ENCODE assay signal across 9 cellular contexts in the genomic region with DNA sequence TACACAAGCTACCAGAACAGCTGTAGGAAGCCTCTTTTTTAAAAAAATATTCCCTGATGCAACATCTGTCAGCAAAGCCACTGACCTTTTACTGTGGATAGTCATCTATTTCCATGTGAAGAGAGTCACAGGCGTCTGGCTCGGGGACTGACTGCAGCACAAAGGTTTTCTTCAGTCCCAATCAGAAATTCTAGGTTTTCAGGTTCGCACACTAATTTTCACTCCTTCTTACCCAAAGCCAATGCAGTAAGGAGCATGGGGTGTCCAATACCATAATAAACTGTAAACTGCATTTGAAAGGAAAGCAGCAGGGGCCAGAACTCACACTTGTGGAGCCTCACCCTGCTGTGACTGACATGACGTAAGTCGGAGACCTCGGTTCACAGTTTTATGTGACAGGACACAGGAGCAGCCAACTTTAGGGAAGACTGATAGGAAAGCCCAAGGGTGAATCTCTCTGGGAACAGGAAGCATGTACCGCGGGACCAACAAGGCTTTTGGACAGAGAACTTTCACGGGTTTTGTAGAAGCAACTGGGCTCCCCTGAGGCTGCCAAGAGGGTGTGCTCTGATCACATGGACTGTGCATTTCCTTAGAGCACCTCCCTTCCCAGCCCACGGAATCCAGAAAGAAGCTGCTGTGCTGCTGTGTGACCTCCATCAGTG. TPM values are rescaled to one million over a fixed set of nuclear protein-coding genes. Genes with fewer than 3 reads are reported as not detected.
A peak's percentile ranks its signal among the peaks of the same experiment; 100 is the strongest.
DNase-seq lines count a peak whose midpoint lies in the region; TF ChIP-seq lines count a peak whose summit lies in the region.
"Had no signal": no experiment of that assay in that cellular context is flagged by ENCODE, and none has a peak within 500 bp of the region (broad histone marks: within the 10 kb centered on the region; RNA-seq: fewer than 3 reads in every experiment).

No MANE protein-coding gene starts in this region.

- TF ChIP-seq CTCF in epithelial cell of proximal tubule (conservative IDR thresholded peaks at IDR 0.05; ENCODE audit: low read depth, low read length): no peak

- H3K4me3 ChIP-seq in epithelial cell of proximal tubule (ENCODE audit: low read depth, low read length): peak overlapping the region; percentile 23

- peak; percentile 70 for DNase-seq in NCI-H69 (lab: John Stamatoyannopoulos, UW)
- DNase-seq in epithelial cell of proximal tubule (ENCODE audit: low read depth): no peak
- peak; percentile 55 for DNase-seq in medulla oblongata (ENCODE audit: extremely low spot score)
- DNase-seq in substantia nigra (lab: John Stamatoyannopoulos, UW): peak in 10 of 49 donors; percentile 8 to 33 (median 18)
- DNase-seq in NCI-H1048 (lab: John Stamatoyannopoulos, UW): no peak
- DNase-seq in activated naive CD4-positive, alpha-beta T cell (lab: John Stamatoyannopoulos, UW): no peak
- no peak for DNase-seq in NCI-H2081 (lab: John Stamatoyannopoulos, UW)
- no peak for DNase-seq in central memory CD4-positive, alpha-beta T cell
- DNase-seq: activated effector memory CD4-positive, alpha-beta T cell treated with anti-CD3 and anti-CD28 coated beads, Interleukin-2, amount 50 U/mL, for 16 hours had no signal

- peak overlapping the region; percentile 3 for H3K27ac ChIP-seq in substantia nigra (ENCODE audit: low read depth, low read length, poor library complexity, severe bottlenecking)

RNA-seq across cellular contexts. Expression of a gene that starts 9.1 kb away (rescaled TPM):
- total RNA-seq in epithelial cell of proximal tubule: not detected in 2 replicates

RNA-seq across cellular contexts. Expression of a gene that starts 19.1 kb away (rescaled TPM):
- 11.4 and 19.5 TPM in 2 replicates for total RNA-seq in epithelial cell of proximal tubule

Comparison
In these comparisons a context has a peak if more than half of its experiments do, and no peak if none do; other contexts are left out.
1. DNase-seq: peak in NCI-H69 (single experiment) and medulla oblongata (single experiment); none in epithelial cell of proximal tubule (single experiment), NCI-H1048 (single experiment), activated naive CD4-positive, alpha-beta T cell (0 of 4), NCI-H2081 (0 of 2) and central memory CD4-positive, alpha-beta T cell (single experiment).